Comparison of ENCODE assay signal across 8 cellular contexts in genomic region chr12:93442411-93443340, GRCh38. TPM values are rescaled to one million over a fixed set of nuclear protein-coding genes. Genes with fewer than 3 reads are reported as not detected.
A peak's percentile ranks its signal among the peaks of the same experiment; 100 is the strongest.
DNase-seq lines count a peak whose midpoint lies in the region; ATAC-seq and TF ChIP-seq lines count a peak whose summit lies in the region.

No MANE protein-coding gene starts in this region.

- H3K4me3 ChIP-seq in iPS-18a (ENCODE audit: low read length) (peak overlapping the region; percentile 88), stomach (peak overlapping the region; percentile 93 to 100 (median 97))

- no peak for TF ChIP-seq EP300 in stomach (IDR thresholded peaks at IDR 0.05)

- peak overlapping the region; percentile 87 for H3K9ac ChIP-seq in iPS-18a (ENCODE audit: low read length)

- H3K4me1 Mint-ChIP-seq in activated T-cell treated with anti-CD3 and anti-CD28 coated beads, Interleukin-2, amount 50 U/mL, for 72 hours (ENCODE audit: low read depth) = peaks cover 50% of the 10 kb centered on the region
- peaks cover 41% of the 10 kb centered on the region for H3K4me1 Mint-ChIP-seq in activated naive CD8-positive, alpha-beta T cell treated with anti-CD3 and anti-CD28 coated beads for 36 hours

- 5 to 8% (median 6%) methylated on average over 19 of the region's 19 CpGs for WGBS in stomach, 5 donors

- H3K27ac ChIP-seq in iPS-18a (ENCODE audit: low read length) (peak overlapping the region; percentile 86), stomach (peak overlapping the region; percentile 90 to 97 (median 95))

- no peaks in the 10 kb centered on the region for H3K9me3 ChIP-seq in iPS-18a (ENCODE audit: control insufficient read depth, low read depth, low read length)
- H3K9me3 ChIP-seq in stomach = no peaks in the 10 kb centered on the region

- no peak for TF ChIP-seq CTCF in stomach (IDR thresholded peaks at IDR 0.05)

- peak overlapping the region; percentile 96 for H3K27ac Mint-ChIP-seq in activated T-cell treated with anti-CD3 and anti-CD28 coated beads, Interleukin-2, amount 50 U/mL, for 72 hours
- H3K27ac Mint-ChIP-seq in activated naive CD8-positive, alpha-beta T cell treated with anti-CD3 and anti-CD28 coated beads for 36 hours = peak overlapping the region; percentile 98

- H3K27me3 ChIP-seq in iPS-18a (ENCODE audit: control insufficient read depth, insufficient read depth, low read length) = no peaks in the 10 kb centered on the region
- H3K27me3 ChIP-seq in stomach = no peaks in the 10 kb centered on the region

- no peaks in the 10 kb centered on the region for H3K27me3 Mint-ChIP-seq in activated T-cell treated with anti-CD3 and anti-CD28 coated beads, Interleukin-2, amount 50 U/mL, for 72 hours (ENCODE audit: low read depth)
- no peaks in the 10 kb centered on the region for H3K27me3 Mint-ChIP-seq in activated naive CD8-positive, alpha-beta T cell treated with anti-CD3 and anti-CD28 coated beads for 36 hours

- intact Hi-C loops in stomach (cut with DNase I; ENCODE audit: low total_unique reads) = no loop called here

- H3K9me3 Mint-ChIP-seq in activated T-cell treated with anti-CD3 and anti-CD28 coated beads, Interleukin-2, amount 50 U/mL, for 72 hours = no peaks in the 10 kb centered on the region
- H3K9me3 Mint-ChIP-seq in activated naive CD8-positive, alpha-beta T cell treated with anti-CD3 and anti-CD28 coated beads for 36 hours = no peaks in the 10 kb centered on the region

- TF ChIP-seq POLR2A in stomach (IDR thresholded peaks at IDR 0.05) = no peak

- H3K36me3 ChIP-seq in iPS-18a (ENCODE audit: control insufficient read depth, low read depth, low read length) (no peaks in the 10 kb centered on the region), stomach (no peaks in the 10 kb centered on the region)

- no peak for DNase-seq in activated T-cell treated with anti-CD3 and anti-CD28 coated beads, Interleukin-2, amount 50 U/mL, for 72 hours
- DNase-seq in activated T-cell treated with anti-CD3 and anti-CD28 coated beads, Interleukin-2, amount 50 U/mL, for 48 hours = no peak
- DNase-seq in activated naive CD8-positive, alpha-beta T cell treated with anti-CD3 and anti-CD28 coated beads for 36 hours = no peak
- DNase-seq in stomach = no peak
- no peak for DNase-seq in activated CD4-positive, alpha-beta T cell treated with anti-CD3 and anti-CD28 coated beads, Interleukin-2, amount 50 U/mL, for 4 hours

- H3K4me1 ChIP-seq in iPS-18a (ENCODE audit: control insufficient read depth, low read depth, low read length) (peaks cover 18% of the 10 kb centered on the region), stomach (peaks cover 16 to 43% (median 32%) of the 10 kb centered on the region in 4 donors)

- peaks cover 8 to 10% of the 10 kb centered on the region in 2 donors for H3K36me3 Mint-ChIP-seq in activated T-cell treated with anti-CD3 and anti-CD28 coated beads, Interleukin-2, amount 50 U/mL, for 72 hours (ENCODE audit: insufficient read depth in 2 of 2)
- H3K36me3 Mint-ChIP-seq in activated naive CD8-positive, alpha-beta T cell treated with anti-CD3 and anti-CD28 coated beads for 36 hours = peaks cover 12% of the 10 kb centered on the region

- no peak for ATAC-seq in activated T-cell treated with anti-CD3 and anti-CD28 coated beads, Interleukin-2, amount 50 U/mL, for 72 hours (replicated peaks in 1 of 2)
- no peak for ATAC-seq in GM21515 (IDR thresholded peaks at IDR 0.05; ENCODE audit: unreplicated experiment)
- no peak for ATAC-seq in GM19328 (IDR thresholded peaks at IDR 0.05; ENCODE audit: unreplicated experiment)

- peak overlapping the region; percentile 98 to 99 for H3K4me3 Mint-ChIP-seq in activated T-cell treated with anti-CD3 and anti-CD28 coated beads, Interleukin-2, amount 50 U/mL, for 72 hours
- peak overlapping the region; percentile 97 for H3K4me3 Mint-ChIP-seq in activated naive CD8-positive, alpha-beta T cell treated with anti-CD3 and anti-CD28 coated beads for 36 hours

RNA-seq across cellular contexts. Expression of gene UBE2N, which starts 0.9 kb away (rescaled TPM):
- 100 to 1,000 TPM; 116 to 125 TPM for total RNA-seq in activated T-cell treated with anti-CD3 and anti-CD28 coated beads, Interleukin-2, amount 50 U/mL, for 72 hours
- 100 to 1,000 TPM; 228 to 235 TPM for total RNA-seq in activated naive CD8-positive, alpha-beta T cell treated with anti-CD3 and anti-CD28 coated beads for 36 hours
- 10 to 100 TPM in 4 of 5 donors, 1 to 10 TPM in 1; 6.1 to 47.4 (median 17.9) TPM for total RNA-seq in stomach
- polyA plus RNA-seq in stomach = 10 to 100 TPM; 38.8 to 65.7 (median 63.7) TPM

RNA-seq across cellular contexts. Expression of gene MRPL42, which starts 24.6 kb away (rescaled TPM):
- total RNA-seq in activated T-cell treated with anti-CD3 and anti-CD28 coated beads, Interleukin-2, amount 50 U/mL, for 72 hours = 10 to 100 TPM; 54.2 to 68.3 TPM
- 10 to 100 TPM; 92.4 to 93.4 TPM for total RNA-seq in activated naive CD8-positive, alpha-beta T cell treated with anti-CD3 and anti-CD28 coated beads for 36 hours
- 10 to 100 TPM in 3 of 5 donors, 1 to 10 TPM in 2; 3.5 to 90.1 (median 13.5) TPM for total RNA-seq in stomach
- polyA plus RNA-seq in stomach = 10 to 100 TPM; 27.8 to 44.8 (median 34.5) TPM
